14 cellular contexts compared by ENCODE assay signal in the genomic region with DNA sequence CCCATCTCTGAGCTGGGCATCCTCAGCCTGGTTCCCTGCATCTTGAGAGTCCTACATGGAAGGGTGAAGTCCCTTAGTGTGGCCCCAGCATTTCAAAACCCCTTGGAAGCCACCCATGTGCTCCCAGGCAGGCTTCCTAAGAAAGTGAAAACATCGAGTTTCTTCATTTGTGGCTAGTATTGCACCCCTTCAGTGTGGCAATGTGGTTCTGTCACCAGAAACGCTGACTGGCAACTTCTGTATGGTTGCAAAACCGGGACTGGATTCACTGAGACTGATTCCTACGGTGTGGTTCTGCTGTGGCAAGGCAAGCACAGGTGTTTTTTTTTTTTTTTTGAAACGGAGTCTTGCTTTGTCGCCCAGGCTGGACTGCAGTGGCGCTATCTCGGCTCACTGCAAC. TPM values are rescaled to one million over a fixed set of nuclear protein-coding genes. Genes with fewer than 3 reads are reported as not detected.
DNase-seq lines count a peak whose midpoint lies in the region; ATAC-seq and TF ChIP-seq lines count a peak whose summit lies in the region.
"Had no signal": no experiment of that assay in that cellular context is flagged by ENCODE, and none has a peak within 500 bp of the region (broad histone marks: within the 10 kb centered on the region; RNA-seq: fewer than 3 reads in every experiment).

No MANE protein-coding gene starts in this region.

- H3K4me2 ChIP-seq in BLaER1 treated with 17β-estradiol and CSF1 and Interleukin-3, amounts not matched to agents 10 nM and 100 nM = peak overlapping the region in 9 of 11 experiments; percentile 38 to 97 (median 74); a peak in 19 of 22 replicates

- H3K9me3 ChIP-seq in BLaER1 treated with 17β-estradiol and CSF1 and Interleukin-3, amounts not matched to agents 10 nM and 100 nM (replicated peaks in 1 of 11) = peaks cover 0 to 13% (median 0%) of the 10 kb centered on the region in 11 experiments; a peak in 6 of 22 replicates
- H3K9me3 ChIP-seq in HAP-1 (no peaks in the 10 kb centered on the region), endodermal cell (ENCODE audit: control insufficient read depth, low read length) (no peaks in the 10 kb centered on the region)

- H3K27ac ChIP-seq in BLaER1 treated with 17β-estradiol and CSF1 and Interleukin-3, amounts not matched to agents 10 nM and 100 nM = peak overlapping the region; percentile 54 to 99 (median 69); a peak in 19 of 22 replicates
- H3K27ac ChIP-seq in endodermal cell (ENCODE audit: low read depth, low read length) = no peak overlapping the region
- H3K27ac ChIP-seq: parathyroid adenoma had no signal

- no peaks in the 10 kb centered on the region for H3K9me3 Mint-ChIP-seq in naive B cell
- H3K9me3 Mint-ChIP-seq in endodermal cell = no peaks in the 10 kb centered on the region
- H3K9me3 Mint-ChIP-seq: activated T-cell treated with anti-CD3 and anti-CD28 coated beads, Interleukin-2, amount 50 U/mL, for 4 hours had no signal

- no peaks in the 10 kb centered on the region for H3K36me3 ChIP-seq in BLaER1 treated with 17β-estradiol and CSF1 and Interleukin-3, amounts not matched to agents 10 nM and 100 nM
- H3K36me3 ChIP-seq in HAP-1 (replicated peaks) (no peaks in the 10 kb centered on the region), endodermal cell (ENCODE audit: control insufficient read depth, insufficient read depth, low read length) (no peaks in the 10 kb centered on the region)

- H3K9ac ChIP-seq in BLaER1 treated with 17β-estradiol and CSF1 and Interleukin-3, amounts not matched to agents 10 nM and 100 nM = peak overlapping the region in 8 of 11 experiments; percentile 34 to 64 (median 54); a peak in 10 of 22 replicates
- H3K9ac ChIP-seq in endodermal cell (ENCODE audit: extremely low read depth, low read length, poor library complexity, severe bottlenecking) = no peak overlapping the region
- H3K9ac ChIP-seq: parathyroid adenoma had no signal

- peaks cover 38 to 60% (median 46%) of the 10 kb centered on the region in 3 donors for H3K4me1 Mint-ChIP-seq in naive B cell
- H3K4me1 Mint-ChIP-seq in endodermal cell = peaks cover 4% of the 10 kb centered on the region

- ATAC-seq in naive B cell (ENCODE audit: low read depth in 2 of 2) (peak; percentile 32 to 48), GM19324 (IDR thresholded peaks at IDR 0.05; ENCODE audit: low FRiP score, unreplicated experiment) (no peak)

- no peaks in the 10 kb centered on the region for H4K20me1 ChIP-seq in BLaER1 treated with 17β-estradiol and CSF1 and Interleukin-3, amounts not matched to agents 10 nM and 100 nM

- in situ Hi-C loops in HAP-1 (cut with MboI; ENCODE audit: low sequenced_read_pairs) = no loop called here

- H3K27me3 Mint-ChIP-seq in naive B cell (no peaks in the 10 kb centered on the region), endodermal cell (ENCODE audit: insufficient read depth) (peaks cover 2% of the 10 kb centered on the region)

- H3K27ac Mint-ChIP-seq in naive B cell = peak overlapping the region in 2 of 6 donors; percentile 26 to 72
- no peak overlapping the region for H3K27ac Mint-ChIP-seq in endodermal cell

- peaks cover 0 to 100% (median 80%) of the 10 kb centered on the region in 10 experiments; a peak in 16 of 20 replicates for H3K4me1 ChIP-seq in BLaER1 treated with 17β-estradiol and CSF1 and Interleukin-3, amounts not matched to agents 10 nM and 100 nM
- H3K4me1 ChIP-seq in HAP-1 (no peaks in the 10 kb centered on the region), endodermal cell (ENCODE audit: control insufficient read depth, insufficient read depth, low read length) (no peaks in the 10 kb centered on the region)
- H3K4me1 ChIP-seq: parathyroid adenoma had no signal

- 91 to 92% methylated on average over 4 of the region's 8 CpGs for WGBS in endodermal cell (ENCODE audit: insufficient coverage in 1 of 2, insufficient read length in 1 of 2), 2 experiments

- no peak overlapping the region for H3K4me3 ChIP-seq in BLaER1 treated with 17β-estradiol and CSF1 and Interleukin-3, amounts not matched to agents 10 nM and 100 nM
- H3K4me3 ChIP-seq in epithelial cell of esophagus (ENCODE audit: low read length) = no peak overlapping the region
- no peak overlapping the region for H3K4me3 ChIP-seq in HAP-1
- no peak overlapping the region for H3K4me3 ChIP-seq in endodermal cell (ENCODE audit: low read length)

- H3K4me3 Mint-ChIP-seq in naive B cell = peak overlapping the region in 3 of 8 donors; percentile 32 to 81 (median 69)
- no peak overlapping the region for H3K4me3 Mint-ChIP-seq in endodermal cell
- H3K4me3 Mint-ChIP-seq: activated T-cell treated with anti-CD3 and anti-CD28 coated beads, Interleukin-2, amount 50 U/mL, for 4 hours had no signal

- H3K27me3 ChIP-seq in BLaER1 treated with 17β-estradiol and CSF1 and Interleukin-3, amounts not matched to agents 10 nM and 100 nM = no peaks in the 10 kb centered on the region
- no peaks in the 10 kb centered on the region for H3K27me3 ChIP-seq in HAP-1 (ENCODE audit: low read depth)
- H3K27me3 ChIP-seq in endodermal cell (ENCODE audit: control insufficient read depth, insufficient read depth, low read length, poor library complexity, severe bottlenecking) = no peaks in the 10 kb centered on the region

- DNase-seq in NOMO-1 treated with DMSO at 0.1 percent for 48 hours (lab: John Stamatoyannopoulos, UW; ENCODE audit: unreplicated experiment) (peak; percentile 93), epithelial cell of esophagus (ENCODE audit: low read depth) (peak; percentile 23), naive B cell (no peak), HAP-1 (ENCODE audit: low spot score in 2 of 2) (no peak), endodermal cell (no peak), NCI-H748 treated with DMSO at 0.1 percent for 48 hours (lab: John Stamatoyannopoulos, UW) (no peak)
- DNase-seq: activated CD4-positive, CD25-positive, alpha-beta regulatory T cell; activated T-cell treated with anti-CD3 and anti-CD28 coated beads, Interleukin-2, amount 50 U/mL, for 4 hours; effector CD4-positive, alpha-beta T cell; NCI-H2227 treated with DMSO at 0.1 percent for 48 hours; SHP77 treated with DMSO at 0.1 percent for 48 hours had no signal

- H3K36me3 Mint-ChIP-seq in naive B cell (no peaks in the 10 kb centered on the region), endodermal cell (ENCODE audit: low read depth) (no peaks in the 10 kb centered on the region)

- TF ChIP-seq CTCF in epithelial cell of esophagus (IDR thresholded peaks at IDR 0.05; ENCODE audit: insufficient read depth, low read depth, low read length, missing control alignments) (no peak), endodermal cell (conservative IDR thresholded peaks at IDR 0.05) (no peak)

RNA-seq across cellular contexts. Expression of gene IFNGR2, which starts 9.0 kb away (rescaled TPM):
- polyA plus RNA-seq in naive B cell (ENCODE audit: low read depth in 6 of 6) = 100 to 1,000 TPM; 120 to 177 (median 144) TPM
- 10 to 100 TPM; 41.9 to 55.1 TPM for total RNA-seq in endodermal cell
- polyA plus RNA-seq in endodermal cell (2013, experiment 1 of 2) = 51.0 TPM
- 49.7 TPM for polyA plus RNA-seq in endodermal cell (2013, experiment 2 of 2)

Comparison
In these comparisons a context has a peak if more than half of its experiments do, and no peak if none do; other contexts are left out.
1. DNase-seq: peak in NOMO-1 treated with DMSO at 0.1 percent for 48 hours (single experiment) and epithelial cell of esophagus (single experiment); none in naive B cell (single experiment), HAP-1 (0 of 2), endodermal cell (single experiment) and NCI-H748 treated with DMSO at 0.1 percent for 48 hours (single experiment).